In genomic region chr11:94858012-94858705, GRCh38 we compare ENCODE assay signal across 23 cellular contexts.
"Had no signal": no experiment of that assay in that cellular context is flagged by ENCODE, and none has a peak within 500 bp of the region (broad histone marks: within the 10 kb centered on the region; RNA-seq: fewer than 3 reads in every experiment).

No MANE protein-coding gene starts in this region.

- H3K27me3 ChIP-seq: Peyer's patch had no signal

- H3K9me3 ChIP-seq: Peyer's patch had no signal

- DNase-seq: activated CD4-positive, alpha-beta memory T cell treated with anti-CD3 and anti-CD28 coated beads, Interleukin-2, amount 10 ng/mL, durations not matched to agents 7 days and 5 days; activated CD4-positive, alpha-beta T cell treated with anti-CD3 and anti-CD28 coated beads for 36 hours; activated CD4-positive, alpha-beta T cell treated with anti-CD3 and anti-CD28 coated beads, Interleukin-2, amount 50 U/mL, for 1 hour; activated gamma-delta T cell; activated naive CD4-positive, alpha-beta T cell treated with anti-CD3 and anti-CD28 coated beads for 36 hours; activated T-cell treated with anti-CD3 and anti-CD28 coated beads for 4 hours; activated T-cell treated with anti-CD3 and anti-CD28 coated beads, Interleukin-2, amount 50 U/mL, for 48 hours; amygdala; cerebellar nuclear complex; MM.1S; NCI-H1105; NCI-H1436; NCI-H1694 treated with DMSO at 0.1 percent for 48 hours; NCI-H2029 treated with DMSO at 0.1 percent for 48 hours; NCI-H510A treated with DMSO at 0.1 percent for 48 hours; NCI-H748 treated with DMSO at 0.1 percent for 48 hours; NK-92 treated with Interleukin-12 subunit alpha and Interleukin-12 subunit beta, amount 100 ng/mL, for 24 hours; Peyer's patch; SHP77; T-cell; T-helper 2 cell had no signal

- H3K27ac ChIP-seq: cardiac muscle cell, Peyer's patch, VCaP had no signal

- H3K4me1 ChIP-seq: Peyer's patch had no signal

- H3K4me3 ChIP-seq: cardiac muscle cell, Peyer's patch had no signal

- H3K36me3 ChIP-seq: cardiac muscle cell had no signal
